15 cellular contexts compared by ENCODE assay signal in genomic region chr2:172208881-172209325, GRCh38.
DNase-seq lines count a peak whose midpoint lies in the region; ATAC-seq, FAIRE-seq and TF ChIP-seq lines count a peak whose summit lies in the region.
"Had no signal": no experiment of that assay in that cellular context is flagged by ENCODE, and none has a peak within 500 bp of the region (broad histone marks: within the 10 kb centered on the region; RNA-seq: fewer than 3 reads in every experiment).

No MANE protein-coding gene starts in this region.

- H3K27ac ChIP-seq in AG04450 (ENCODE audit: low read depth, low read length), result peak overlapping the region; percentile 47
- H3K27ac ChIP-seq in adrenal gland, result no peak overlapping the region
- H3K27ac ChIP-seq: thyroid gland had no signal

- H3K4me3 ChIP-seq in AG04450 (ENCODE audit: low read depth, low read length) (no peak overlapping the region), foreskin fibroblast (ENCODE audit: low read depth in 1 of 2, low read length in 2 of 2) (no peak overlapping the region), adrenal gland (no peak overlapping the region)
- H3K4me3 ChIP-seq: smooth muscle cell, thyroid gland had no signal

- H3K36me3 ChIP-seq in adrenal gland (replicated peaks in 1 of 2), result no peaks in the 10 kb centered on the region
- H3K36me3 ChIP-seq: thyroid gland had no signal

- no peak for TF ChIP-seq CTCF in AG04450 (IDR thresholded peaks at IDR 0.05; ENCODE audit: low read depth, low read length)
- TF ChIP-seq CTCF in foreskin fibroblast (IDR thresholded peaks at IDR 0.05; ENCODE audit: low read depth, low read length), result no peak
- TF ChIP-seq CTCF in adrenal gland (IDR thresholded peaks at IDR 0.05), result no peak

- no peaks in the 10 kb centered on the region for H3K4me1 ChIP-seq in adrenal gland (replicated peaks in 1 of 2)
- H3K4me1 ChIP-seq: thyroid gland had no signal

- WGBS in adrenal gland, 4 donors, result 22 to 30% (median 26%) methylated on average over 6 of the region's 6 CpGs

- TF ChIP-seq POLR2A in adrenal gland (IDR thresholded peaks at IDR 0.05), result no peak

- POLR2A ChIA-PET in AG04450 (lab: Yijun Ruan, JAX), result no interaction called here

- CTCF ChIA-PET in AG04450 (lab: Charles Lee), result interaction anchor here (0.6 to 2.5 kb wide), 4 partner anchors 82 to 505 kb away, joined by 3 to 15 read pairs (median 4); no protein-coding TSS in a partner anchor

- H3K27me3 ChIP-seq in AG04450 (ENCODE audit: control insufficient read depth, insufficient read depth, low read length), result no peaks in the 10 kb centered on the region
- H3K27me3 ChIP-seq in adrenal gland, result no peaks in the 10 kb centered on the region
- H3K27me3 ChIP-seq: thyroid gland had no signal

- no peak for DNase-seq in AG04450 (ENCODE audit: low read depth, low spot score)
- DNase-seq in HTR-8/SVneo (ENCODE audit: insufficient read length, low spot score), result peak; percentile 51
- DNase-seq in SIG-M5 treated with dmso at 0.1 percent for 504 hours (lab: John Stamatoyannopoulos, UW; ENCODE audit: unreplicated experiment), result peak; percentile 92
- DNase-seq in foreskin fibroblast, result peak; percentile 73 to 86
- no peak for DNase-seq in NK-92 (lab: John Stamatoyannopoulos, UW; ENCODE audit: unreplicated experiment)
- DNase-seq in pons (ENCODE audit: low spot score), result no peak
- no peak for DNase-seq in Right ventricle myocardium superior
- no peak for DNase-seq in adrenal gland
- DNase-seq: activated CD4-positive, alpha-beta T cell treated with anti-CD3 and anti-CD28 coated beads for 1 hour; kidney; natural killer cell; NCI-H2171; SHP77; thyroid gland had no signal

- intact Hi-C loops in Right ventricle myocardium superior (cut with DNase I) (no loop called here), adrenal gland (cut with DNase I) (no loop called here)

- no peak for ATAC-seq in Right ventricle myocardium superior (ENCODE audit: poor library complexity)
- ATAC-seq: natural killer cell had no signal

- no peaks in the 10 kb centered on the region for H3K9me3 ChIP-seq in AG04450 (ENCODE audit: control insufficient read depth, insufficient read depth, low read length)
- H3K9me3 ChIP-seq in adrenal gland (replicated peaks in 1 of 3), result no peaks in the 10 kb centered on the region
- H3K9me3 ChIP-seq: thyroid gland had no signal

- no peak for FAIRE-seq in HTR-8/SVneo (lab: Jason Lieb, UNC)
- FAIRE-seq: kidney had no signal

Comparison
In these comparisons a context has a peak if more than half of its experiments do, and no peak if none do; other contexts are left out.
1. DNase-seq: peak in HTR-8/SVneo (single experiment), SIG-M5 treated with dmso at 0.1 percent for 504 hours (single experiment) and foreskin fibroblast (2 of 2); none in AG04450 (single experiment), NK-92 (single experiment), pons (single experiment), Right ventricle myocardium superior (single experiment) and adrenal gland (0 of 7).